1 cellular context compared by ENCODE assay signal in genomic region chr2:61144697-61145268, GRCh38.
A peak's percentile ranks its signal among the peaks of the same experiment; 100 is the strongest.
TF ChIP-seq lines count a peak whose summit lies in the region.

No MANE protein-coding gene starts in this region.

TF ChIP-seq in GM12878, 131 proteins besides CTCF, POLR2A, EP300 and RAD21 (continued from another document):
- peak; percentile 26; the same call in 1 of the 2 replicates for TF ChIP-seq ZBTB40 (IDR thresholded peaks at IDR 0.05; ENCODE audit: borderline replicate concordance)
- TF ChIP-seq FOXK2 (IDR thresholded peaks at IDR 0.05), result peak; percentile 41
- TF ChIP-seq ATF3 (IDR thresholded peaks at IDR 0.05; ENCODE audit: borderline replicate concordance, extremely low read depth, low read depth, low read length), result no peak
